ENCODE assay signal across 19 cellular contexts in the genomic region with DNA sequence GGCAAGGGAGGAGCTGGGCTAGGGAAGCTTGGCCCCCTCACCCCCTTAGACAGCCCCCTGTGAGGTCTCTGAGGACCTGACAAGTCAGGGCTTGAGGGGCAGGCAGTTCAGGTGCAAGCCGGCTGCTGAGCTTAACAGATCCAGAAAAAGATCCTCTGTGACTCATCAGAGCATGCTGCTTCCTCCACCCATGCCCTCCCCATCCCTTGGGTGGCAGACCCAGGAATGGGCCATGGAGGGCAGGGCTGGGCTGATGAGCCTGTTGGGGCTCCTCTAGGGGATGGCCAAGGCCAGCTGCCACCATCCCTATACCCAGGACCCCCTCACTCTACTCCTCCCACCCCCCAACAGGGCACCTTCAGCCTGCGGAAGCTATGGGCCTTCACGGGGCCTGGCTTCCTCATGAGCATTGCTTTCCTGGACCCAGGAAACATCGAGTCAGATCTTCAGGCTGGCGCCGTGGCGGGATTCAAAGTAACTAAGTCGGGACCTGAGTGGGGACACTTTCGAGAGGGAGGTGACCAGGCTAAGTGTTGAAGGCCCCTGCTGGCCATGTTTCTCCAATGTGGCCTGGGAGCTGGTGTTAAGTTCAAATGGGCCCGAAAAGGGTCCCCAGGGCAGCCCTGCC. TPM values are rescaled to one million over a fixed set of nuclear protein-coding genes. Genes with fewer than 3 reads are reported as not detected.
DNase-seq lines count a peak whose midpoint lies in the region; ATAC-seq, FAIRE-seq and TF ChIP-seq lines count a peak whose summit lies in the region.
"Had no signal": no experiment of that assay in that cellular context is flagged by ENCODE, and none has a peak within 500 bp of the region (broad histone marks: within the 10 kb centered on the region; RNA-seq: fewer than 3 reads in every experiment).

No MANE protein-coding gene starts in this region.

- H3K4me2 ChIP-seq in HCT116 (ENCODE audit: low read length) (peak overlapping the region; percentile 45), hepatocyte (no peak overlapping the region)

- DNase-seq in HCT116 (ENCODE audit: low read depth, low spot score) (no peak), NCI-H2171 treated with DMSO at 0.1 percent for 48 hours (lab: John Stamatoyannopoulos, UW) (peak; percentile 81), hepatocyte (ENCODE audit: low spot score) (peak; percentile 53), thoracic aorta (ENCODE audit: low spot score) (no peak), esophagus muscularis mucosa (ENCODE audit: extremely low spot score) (no peak), GM12892 (ENCODE audit: insufficient read length) (no peak), globus pallidus (ENCODE audit: low spot score) (no peak)
- DNase-seq: activated naive CD4-positive, alpha-beta T cell treated with anti-CD3 and anti-CD28 coated beads, Interleukin-2, amount 10 ng/mL, durations not matched to agents 7 days and 5 days; CD8-positive, alpha-beta T cell; GDM1; glutamatergic neuron; NCI-H1417; NCI-H510A treated with DMSO at 0.1 percent for 48 hours; psoas muscle; T-cell; thyroid gland had no signal

- H3K4me3 ChIP-seq in HCT116 (replicated peaks in 1 of 2; ENCODE audit: low read depth in 1 of 2, low read length in 2 of 2) (no peak overlapping the region), hepatocyte (no peak overlapping the region), thoracic aorta (peak overlapping the region; percentile 58), esophagus muscularis mucosa (peak overlapping the region in 2 of 4 donors; percentile 12 to 40)
- H3K4me3 ChIP-seq: Peyer's patch, psoas muscle, thyroid gland had no signal

- no peak for TF ChIP-seq POLR2A in HCT116 (IDR thresholded peaks at IDR 0.05; ENCODE audit: borderline replicate concordance, extremely low read depth, insufficient read depth, insufficient read length)
- no peak for TF ChIP-seq POLR2A in esophagus muscularis mucosa (IDR thresholded peaks at IDR 0.05; ENCODE audit: low read depth)
- TF ChIP-seq POLR2A in GM12892 (IDR thresholded peaks at IDR 0.05; ENCODE audit: low read depth, low read length) = no peak

- POLR2A ChIA-PET in HCT116 (lab: Charles Lee) = no interaction called here

- RAD21 ChIA-PET in HCT116 (lab: Charles Lee; ENCODE audit: low non-redundant PET in 1 of 2, low total read pairs in 2 of 2, uncharacterized antibody in 2 of 2, unreplicated experiment in 2 of 2) = no interaction called here

- intact Hi-C loops in HCT116 (cut with micrococcal nuclease) = no loop called here
- intact Hi-C loops in esophagus muscularis mucosa (cut with DNase I) = no loop called here

- WGBS in hepatocyte (ENCODE audit: low lambda C conversion rate, missing lambda C conversion rate) = 91% methylated on average over 10 of the region's 10 CpGs
- WGBS in esophagus muscularis mucosa = 84% methylated on average over 10 of the region's 10 CpGs

- no peaks in the 10 kb centered on the region for H3K79me2 ChIP-seq in HCT116 (ENCODE audit: insufficient read depth, low read length)
- no peaks in the 10 kb centered on the region for H3K79me2 ChIP-seq in hepatocyte

- H3K27me3 ChIP-seq in HCT116 (ENCODE audit: insufficient read depth, low read length) (no peaks in the 10 kb centered on the region), hepatocyte (no peaks in the 10 kb centered on the region), thoracic aorta (replicated peaks; ENCODE audit: insufficient read depth) (no peaks in the 10 kb centered on the region), esophagus muscularis mucosa (peaks cover 0 to 2% (median 0%) of the 10 kb centered on the region in 4 donors)
- H3K27me3 ChIP-seq: Peyer's patch, thyroid gland had no signal

- no peak overlapping the region for H3K27ac ChIP-seq in HCT116 (ENCODE audit: low read depth, low read length)
- H3K27ac ChIP-seq in hepatocyte = no peak overlapping the region
- no peak overlapping the region for H3K27ac ChIP-seq in thoracic aorta
- H3K27ac ChIP-seq in esophagus muscularis mucosa (replicated peaks in 1 of 4) = peak overlapping the region in 1 of 4 donors; percentile 4
- H3K27ac ChIP-seq: Peyer's patch, psoas muscle had no signal

- no peak for TF ChIP-seq CTCF in HCT116 (IDR thresholded peaks at IDR 0.05 in 2 of 3, conservative IDR thresholded peaks at IDR 0.05 in 1 of 3; ENCODE audit: borderline replicate concordance in 1 of 3, insufficient read depth in 1 of 3, low read depth in 2 of 3, low read length in 2 of 3)
- TF ChIP-seq CTCF in hepatocyte (IDR thresholded peaks at IDR 0.05; ENCODE audit: poor library complexity) = no peak
- TF ChIP-seq CTCF in thoracic aorta (IDR thresholded peaks at IDR 0.05) = no peak
- no peak for TF ChIP-seq CTCF in esophagus muscularis mucosa (IDR thresholded peaks at IDR 0.05)

- no peak overlapping the region for H3K9ac ChIP-seq in HCT116 (ENCODE audit: low read length)

- no peak overlapping the region for H2AFZ ChIP-seq in HCT116 (ENCODE audit: low read depth, low read length, poor library complexity, severe bottlenecking)
- H2AFZ ChIP-seq in hepatocyte = no peak overlapping the region

- no peak for FAIRE-seq in GM12892 (lab: Jason Lieb, UNC)

- H3K9me2 ChIP-seq in HCT116 (ENCODE audit: insufficient read depth) = no peaks in the 10 kb centered on the region
- no peaks in the 10 kb centered on the region for H3K9me2 ChIP-seq in hepatocyte (replicated peaks; ENCODE audit: insufficient read depth)

- TF ChIP-seq EP300 in esophagus muscularis mucosa (IDR thresholded peaks at IDR 0.05) = no peak

- no peaks in the 10 kb centered on the region for H3K9me3 ChIP-seq in HCT116 (ENCODE audit: control insufficient read depth in 1 of 2, insufficient read depth in 1 of 2, low read depth in 1 of 2, low read length in 2 of 2)
- H3K9me3 ChIP-seq in hepatocyte (ENCODE audit: low read depth) = no peaks in the 10 kb centered on the region
- H3K9me3 ChIP-seq in thoracic aorta = no peaks in the 10 kb centered on the region
- H3K9me3 ChIP-seq in esophagus muscularis mucosa = no peaks in the 10 kb centered on the region
- H3K9me3 ChIP-seq: Peyer's patch, psoas muscle, thyroid gland had no signal

- no peaks in the 10 kb centered on the region for H3K36me3 ChIP-seq in HCT116 (ENCODE audit: control insufficient read depth in 1 of 2, insufficient read depth in 2 of 2, low read length in 2 of 2)
- H3K36me3 ChIP-seq in hepatocyte (replicated peaks; ENCODE audit: insufficient read depth, low read depth) = no peaks in the 10 kb centered on the region
- H3K36me3 ChIP-seq in thoracic aorta = no peaks in the 10 kb centered on the region
- H3K36me3 ChIP-seq in esophagus muscularis mucosa = no peaks in the 10 kb centered on the region
- H3K36me3 ChIP-seq: Peyer's patch, thyroid gland had no signal

- ATAC-seq in HCT116 (peak; percentile 67), thoracic aorta (ENCODE audit: insufficient number of reproducible peaks, low FRiP score, low read depth) (no peak)
- ATAC-seq: activated CD4-positive, CD25-positive, alpha-beta regulatory T cell treated with anti-CD3 and anti-CD28 coated beads, Interleukin-2, amount 50 U/mL, for 24 hours; CD8-positive, alpha-beta T cell; T-cell had no signal

- CTCF ChIA-PET in HCT116 (lab: Charles Lee) = interaction anchor here (0.8 to 0.9 kb wide), 2 partner anchors 12 to 28 kb away, joined by 3 to 5 read pairs; a partner anchor contains a TSS

- no TSS peak for BruUV-seq in HCT116 (replicated peaks; lab: Mats Ljungman, UMichigan)

- H3K4me1 ChIP-seq in HCT116 (ENCODE audit: control insufficient read depth in 1 of 2, insufficient read depth in 2 of 2, low read length in 2 of 2) (peaks cover 0 to 8% of the 10 kb centered on the region in 2 experiments; a peak in 2 of 4 replicates), hepatocyte (ENCODE audit: insufficient read depth) (no peaks in the 10 kb centered on the region), thoracic aorta (ENCODE audit: control insufficient read depth in 1 of 2, low read depth in 2 of 2) (peaks cover 0 to 11% of the 10 kb centered on the region in 2 donors), esophagus muscularis mucosa (peaks cover 10 to 12% (median 11%) of the 10 kb centered on the region in 4 donors)
- H3K4me1 ChIP-seq: psoas muscle had no signal

- H4K20me1 ChIP-seq in HCT116 (ENCODE audit: insufficient read depth) (no peaks in the 10 kb centered on the region), hepatocyte (ENCODE audit: insufficient read depth, poor library complexity, severe bottlenecking) (no peaks in the 10 kb centered on the region)

- TF ChIP-seq RAD21 in HCT116 (IDR thresholded peaks at IDR 0.05; ENCODE audit: low read depth) = no peak

TF ChIP-seq in HCT116, 20 proteins besides CTCF, POLR2A, EP300 and RAD21:
- TF ChIP-seq ZFX (IDR thresholded peaks at IDR 0.05) = no peak
- TF ChIP-seq FOSL1 (IDR thresholded peaks at IDR 0.05; ENCODE audit: low read depth) = peak; percentile 32; the same call in 1 of the 2 replicates

RNA-seq across cellular contexts. Expression of a gene that starts 1.9 kb away (rescaled TPM):
- 0.42 TPM for total RNA-seq in HCT116 (2021; ENCODE audit: unreplicated experiment)
- polyA plus RNA-seq in HCT116 (2012) = 0.30 and 0.51 TPM in 2 replicates
- total RNA-seq in hepatocyte = 0.60 and 0.72 TPM in 2 replicates
- 0.74 and 1.2 TPM in 2 replicates for polyA plus RNA-seq in hepatocyte
- total RNA-seq in thoracic aorta = 100 to 1,000 TPM; 122 to 190 TPM
- total RNA-seq in esophagus muscularis mucosa = 10 to 100 TPM in 2 of 4 donors, 1 to 10 TPM in 2; 5.6 to 38.1 (median 20.7) TPM
- polyA plus RNA-seq in GM12892 (2012; ENCODE audit: missing spikeins) = 0.30 TPM

RNA-seq across cellular contexts. Expression of a gene that starts 15.7 kb away (rescaled TPM):
- total RNA-seq in HCT116 (2021; ENCODE audit: unreplicated experiment) (90.7 TPM), hepatocyte (124 and 142 TPM in 2 replicates), thoracic aorta (100 to 1,000 TPM; 141 to 182 TPM), esophagus muscularis mucosa (100 to 1,000 TPM; 121 to 176 (median 137) TPM)
- polyA plus RNA-seq in HCT116 (2012) = 79.4 and 89.3 TPM in 2 replicates
- 48.4 and 53.1 TPM in 2 replicates for polyA plus RNA-seq in hepatocyte
- polyA plus RNA-seq in GM12892 (2012; ENCODE audit: missing spikeins) = 32.1 TPM

RNA-seq across cellular contexts. Expression of a gene that starts 27.3 kb away (rescaled TPM):
- total RNA-seq in HCT116 (2021; ENCODE audit: unreplicated experiment) (0.57 TPM), hepatocyte (0.33 TPM in 1 of 2 replicates, not detected in the other), thoracic aorta (not detected), esophagus muscularis mucosa (not detected)
- 0.27 and 0.34 TPM in 2 replicates for polyA plus RNA-seq in HCT116 (2012)
- polyA plus RNA-seq in hepatocyte = 0.39 and 0.70 TPM in 2 replicates
- polyA plus RNA-seq in GM12892 (2012; ENCODE audit: missing spikeins) = not detected
- total RNA-seq: CD8-positive, alpha-beta T cell; kidney epithelial cell; Peyer's patch; psoas muscle; T-cell had no signal
- polyA plus RNA-seq: psoas muscle had no signal

RNA-seq across cellular contexts. Expression of a gene that starts 34.9 kb away (rescaled TPM):
- total RNA-seq in HCT116 (2021; ENCODE audit: unreplicated experiment) (0.49 TPM), hepatocyte (218 and 261 TPM in 2 replicates), thoracic aorta (1 to 10 TPM in 1 of 2 donors, not detected in 1; 3.6 TPM), esophagus muscularis mucosa (under 1 TPM in 1 of 4 donors, not detected in 3; 0.86 TPM)
- 0.06 and 0.17 TPM in 2 replicates for polyA plus RNA-seq in HCT116 (2012)
- polyA plus RNA-seq in hepatocyte = 151 and 160 TPM in 2 replicates
- 0.68 TPM for polyA plus RNA-seq in GM12892 (2012; ENCODE audit: missing spikeins)
- total RNA-seq: kidney epithelial cell, psoas muscle, thyroid gland had no signal

Comparison
In these comparisons a context has a peak if more than half of its experiments do, and no peak if none do; other contexts are left out.
1. DNase-seq: peak in NCI-H2171 treated with DMSO at 0.1 percent for 48 hours (single experiment) and hepatocyte (single experiment); none in HCT116 (single experiment), thoracic aorta (single experiment), esophagus muscularis mucosa (single experiment), GM12892 (single experiment) and globus pallidus (single experiment).